ENCODE assay signal across 18 cellular contexts in the genomic region with DNA sequence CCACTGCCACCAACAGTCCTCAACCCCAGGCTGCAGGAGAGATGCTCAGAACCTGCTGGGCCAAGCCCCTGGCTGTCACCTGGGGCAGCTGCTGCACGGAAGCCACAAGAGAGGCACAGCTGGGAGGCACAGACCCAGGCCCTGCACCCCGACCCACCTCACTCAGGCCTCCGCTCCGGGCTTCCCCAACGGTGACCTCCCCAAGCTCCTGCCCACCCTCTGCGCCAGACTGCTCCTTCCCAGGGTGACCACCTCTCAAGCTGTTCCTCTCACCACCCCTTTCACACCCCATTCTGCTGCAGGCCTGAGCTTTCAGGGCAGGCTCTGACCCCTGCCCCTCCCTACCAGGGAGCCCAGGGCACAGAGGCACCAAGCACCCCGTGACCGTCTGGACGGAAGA. TPM values are rescaled to one million over a fixed set of nuclear protein-coding genes. Genes with fewer than 3 reads are reported as not detected.
DNase-seq lines count a peak whose midpoint lies in the region; ATAC-seq and TF ChIP-seq lines count a peak whose summit lies in the region.
"Had no signal": no experiment of that assay in that cellular context is flagged by ENCODE, and none has a peak within 500 bp of the region (broad histone marks: within the 10 kb centered on the region; RNA-seq: fewer than 3 reads in every experiment).

No MANE protein-coding gene starts in this region.

- peaks cover 87% of the 10 kb centered on the region for H4K20me1 ChIP-seq in neural progenitor cell (ENCODE audit: low read depth)

- TF ChIP-seq CTCF in GM12875 (IDR thresholded peaks at IDR 0.05; ENCODE audit: borderline replicate concordance, insufficient read depth, low read depth, low read length) (no peak), chondrocyte (IDR thresholded peaks at IDR 0.05) (no peak), neural progenitor cell (IDR thresholded peaks at IDR 0.05) (no peak)

- H3K4me3 Mint-ChIP-seq in chondrocyte (ENCODE audit: unreplicated experiment) = no peak overlapping the region
- H3K4me3 Mint-ChIP-seq in neural progenitor cell = peak overlapping the region; percentile 41
- H3K4me3 Mint-ChIP-seq in activated T-cell treated with anti-CD3 and anti-CD28 coated beads, Interleukin-2, amount 50 U/mL, for 72 hours = no peak overlapping the region
- H3K4me3 Mint-ChIP-seq: activated naive CD8-positive, alpha-beta T cell treated with anti-CD3 and anti-CD28 coated beads for 36 hours; activated T-cell treated with anti-CD3 and anti-CD28 coated beads, Interleukin-2, amount 50 U/mL, for 24 hours had no signal

- H3K27ac Mint-ChIP-seq in chondrocyte (ENCODE audit: unreplicated experiment) (no peak overlapping the region), neural progenitor cell (no peak overlapping the region)
- H3K27ac Mint-ChIP-seq in activated T-cell treated with anti-CD3 and anti-CD28 coated beads, Interleukin-2, amount 50 U/mL, for 72 hours = no peak overlapping the region
- H3K27ac Mint-ChIP-seq: activated naive CD8-positive, alpha-beta T cell treated with anti-CD3 and anti-CD28 coated beads for 36 hours; activated T-cell treated with anti-CD3 and anti-CD28 coated beads, Interleukin-2, amount 50 U/mL, for 24 hours had no signal

- H3K36me3 ChIP-seq in neural progenitor cell = no peaks in the 10 kb centered on the region
- H3K36me3 ChIP-seq: esophagus muscularis mucosa had no signal

- H3K9me3 Mint-ChIP-seq in chondrocyte (ENCODE audit: low read depth) (no peaks in the 10 kb centered on the region), neural progenitor cell (peaks cover 5% of the 10 kb centered on the region)
- H3K9me3 Mint-ChIP-seq in activated T-cell treated with anti-CD3 and anti-CD28 coated beads, Interleukin-2, amount 50 U/mL, for 72 hours = no peaks in the 10 kb centered on the region
- H3K9me3 Mint-ChIP-seq: activated naive CD8-positive, alpha-beta T cell treated with anti-CD3 and anti-CD28 coated beads for 36 hours had no signal

- H3K4me2 ChIP-seq in neural progenitor cell = peak overlapping the region; percentile 23

- no peaks in the 10 kb centered on the region for H3K27me3 ChIP-seq in neural progenitor cell
- H3K27me3 ChIP-seq: esophagus muscularis mucosa had no signal

- peaks cover 56% of the 10 kb centered on the region for H3K4me1 ChIP-seq in neural progenitor cell

- peak; percentile 2 for ATAC-seq in HG02610 (IDR thresholded peaks at IDR 0.05; ENCODE audit: unreplicated experiment)
- ATAC-seq in activated T-cell treated with anti-CD3 and anti-CD28 coated beads, Interleukin-2, amount 50 U/mL, for 72 hours (replicated peaks in 1 of 2) = no peak
- ATAC-seq: HCT116, SK-N-SH treated with all-trans-retinoic acid at 6 μM for 48 hours had no signal

- H3K27ac ChIP-seq in neural progenitor cell = no peak overlapping the region
- H3K27ac ChIP-seq: esophagus muscularis mucosa had no signal

- H3K27me3 Mint-ChIP-seq in chondrocyte (ENCODE audit: low read depth) (no peaks in the 10 kb centered on the region), neural progenitor cell (ENCODE audit: insufficient read depth, low read depth) (peaks cover 11% of the 10 kb centered on the region)
- no peaks in the 10 kb centered on the region for H3K27me3 Mint-ChIP-seq in activated T-cell treated with anti-CD3 and anti-CD28 coated beads, Interleukin-2, amount 50 U/mL, for 72 hours (ENCODE audit: low read depth)
- H3K27me3 Mint-ChIP-seq: activated T-cell treated with anti-CD3 and anti-CD28 coated beads, Interleukin-2, amount 50 U/mL, for 24 hours had no signal

- H2AFZ ChIP-seq in neural progenitor cell (replicated peaks) = no peak overlapping the region

- no peaks in the 10 kb centered on the region for H3K36me3 Mint-ChIP-seq in chondrocyte (ENCODE audit: low read depth)
- peaks cover 7% of the 10 kb centered on the region for H3K36me3 Mint-ChIP-seq in neural progenitor cell
- H3K36me3 Mint-ChIP-seq in activated T-cell treated with anti-CD3 and anti-CD28 coated beads, Interleukin-2, amount 50 U/mL, for 72 hours (ENCODE audit: insufficient read depth in 2 of 2) = no peaks in the 10 kb centered on the region
- H3K36me3 Mint-ChIP-seq: activated naive CD8-positive, alpha-beta T cell treated with anti-CD3 and anti-CD28 coated beads for 36 hours had no signal

- H3F3A ChIP-seq in neural progenitor cell (ENCODE audit: low read depth) = peaks cover 30% of the 10 kb centered on the region

- peaks cover 81% of the 10 kb centered on the region for H3K79me2 ChIP-seq in neural progenitor cell (ENCODE audit: low read depth)

- H3K4me3 ChIP-seq in GM12875 (ENCODE audit: low read depth, low read length) (peak overlapping the region; percentile 49), neural progenitor cell (no peak overlapping the region)
- H3K4me3 ChIP-seq: esophagus muscularis mucosa had no signal

- H3K4me1 Mint-ChIP-seq in chondrocyte (ENCODE audit: low read depth) (peaks cover 55% of the 10 kb centered on the region), neural progenitor cell (peaks cover 63% of the 10 kb centered on the region)
- H3K4me1 Mint-ChIP-seq in activated T-cell treated with anti-CD3 and anti-CD28 coated beads, Interleukin-2, amount 50 U/mL, for 72 hours (ENCODE audit: low read depth) = peaks cover 15% of the 10 kb centered on the region

- peak; percentile 77 for DNase-seq in chondrocyte (ENCODE audit: low spot score)
- no peak for DNase-seq in neural progenitor cell (ENCODE audit: low spot score)
- no peak for DNase-seq in activated T-cell treated with anti-CD3 and anti-CD28 coated beads, Interleukin-2, amount 50 U/mL, for 72 hours
- no peak for DNase-seq in NCI-H2196 treated with DMSO at 0.1 percent for 48 hours (lab: John Stamatoyannopoulos, UW; ENCODE audit: unreplicated experiment)
- no peak for DNase-seq in GDM1 (lab: John Stamatoyannopoulos, UW)
- DNase-seq in RPMI8226 = no peak
- DNase-seq: activated CD4-positive, alpha-beta T cell treated with anti-CD3 and anti-CD28 coated beads, Interleukin-2, amount 50 U/mL, for 1 hour; activated naive CD8-positive, alpha-beta T cell treated with anti-CD3 and anti-CD28 coated beads for 36 hours; activated T-cell treated with anti-CD3 and anti-CD28 coated beads, Interleukin-2, amount 50 U/mL, for 24 hours; DMS53; NCI-H187 treated with DMSO at 0.1 percent for 48 hours; nucleus accumbens; stimulated activated CD4-positive, alpha-beta T cell treated with anti-CD3 and anti-CD28 coated beads, Interleukin-4, amount 100 ng/mL, for 4 hours had no signal

- H3K9me3 ChIP-seq in neural progenitor cell (ENCODE audit: low read depth) = no peaks in the 10 kb centered on the region
- H3K9me3 ChIP-seq: esophagus muscularis mucosa had no signal

- no peak overlapping the region for H3K9ac ChIP-seq in neural progenitor cell

RNA-seq across cellular contexts. Expression of a gene that starts 33.0 kb away (rescaled TPM):
- 17.7 to 34.2 TPM (median 19.3 TPM) in 3 replicates for total RNA-seq in chondrocyte
- total RNA-seq in neural progenitor cell (ENCODE audit: low replicate concordance) = 12.9 and 19.0 TPM in 2 replicates
- 1 to 10 TPM; 4.6 to 5.1 TPM for total RNA-seq in activated T-cell treated with anti-CD3 and anti-CD28 coated beads, Interleukin-2, amount 50 U/mL, for 72 hours
